ENCODE assay signal across 25 cellular contexts in the genomic region with DNA sequence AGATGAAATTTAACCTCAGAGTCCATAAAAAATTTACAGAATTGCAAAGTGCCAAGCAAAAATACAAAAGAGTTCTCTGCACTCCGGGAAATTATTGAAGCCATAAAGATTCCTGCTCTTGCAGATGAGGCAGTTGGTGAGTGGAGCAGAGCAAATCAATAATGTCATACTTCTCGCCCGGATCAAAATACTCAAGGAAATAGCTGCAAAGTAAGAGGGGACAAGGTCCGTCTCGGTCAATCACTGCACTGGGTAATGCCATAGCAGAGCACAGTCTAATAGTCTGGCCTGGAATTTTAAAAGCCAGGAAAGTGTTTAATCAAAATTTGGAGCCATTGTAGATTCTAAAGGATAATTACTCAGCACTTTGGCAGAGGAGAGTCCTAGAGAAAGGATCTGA. TPM values are rescaled to one million over a fixed set of nuclear protein-coding genes. Genes with fewer than 3 reads are reported as not detected.
"Had no signal": no experiment of that assay in that cellular context is flagged by ENCODE, and none has a peak within 500 bp of the region (broad histone marks: within the 10 kb centered on the region; RNA-seq: fewer than 3 reads in every experiment).

No MANE protein-coding gene starts in this region.

- H3K27ac ChIP-seq: HL-60, KMS-11, SJSA1, SK-N-MC had no signal

- H3K4me3 Mint-ChIP-seq: IgD-negative memory B cell had no signal

- H3K9me3 ChIP-seq: SJSA1 had no signal

- DNase-seq: Kasumi-1, MM.1S, NCI-H1105, NCI-H1417, NCI-H1436 treated with DMSO at 0.1 percent for 48 hours, NCI-H1694, NCI-H187 treated with DMSO at 0.1 percent for 48 hours, NCI-H2029 treated with DMSO at 0.1 percent for 48 hours, NCI-H2171, NCI-H226, NCI-H446, NCI-H510A, NCI-H524 treated with DMSO at 0.1 percent for 48 hours, NCI-H69, NCI-H774, Right ventricle myocardium superior, RPMI8226, SIG-M5 had no signal

- H3K4me1 Mint-ChIP-seq: IgD-negative memory B cell had no signal

- H3K4me1 ChIP-seq: SJSA1 had no signal

- H3K36me3 Mint-ChIP-seq: IgD-negative memory B cell had no signal

- H3K36me3 ChIP-seq: SJSA1 had no signal

- H3K4me3 ChIP-seq: K562, SJSA1, SK-N-MC had no signal

- H3K27me3 ChIP-seq: SJSA1 had no signal

- H3K27ac Mint-ChIP-seq: IgD-negative memory B cell had no signal

- H3K9ac ChIP-seq: KMS-11 had no signal

- ATAC-seq: K562 had no signal

RNA-seq across cellular contexts. Expression of gene GP2, which starts 58.9 kb away (rescaled TPM):
- total RNA-seq: M059J, Right ventricle myocardium superior, SJSA1 had no signal
